27 cellular contexts compared by ENCODE assay signal in genomic region chr20:36350439-36350838, GRCh38. TPM values are rescaled to one million over a fixed set of nuclear protein-coding genes. Genes with fewer than 3 reads are reported as not detected.
A peak's percentile ranks its signal among the peaks of the same experiment; 100 is the strongest.
DNase-seq lines count a peak whose midpoint lies in the region; ATAC-seq, FAIRE-seq and TF ChIP-seq lines count a peak whose summit lies in the region.
"Had no signal": no experiment of that assay in that cellular context is flagged by ENCODE, and none has a peak within 500 bp of the region (broad histone marks: within the 10 kb centered on the region; RNA-seq: fewer than 3 reads in every experiment).

No MANE protein-coding gene starts in this region.

- no peak for ATAC-seq in HepG2
- ATAC-seq in right lobe of liver: no peak
- no peak for ATAC-seq in RWPE2 (ENCODE audit: low read depth)
- ATAC-seq in K562: no peak
- ATAC-seq: A549, GM12878 had no signal

- TF ChIP-seq POLR2A in HepG2 (IDR thresholded peaks at IDR 0.05; ENCODE audit: insufficient read depth in 1 of 2, low read depth in 2 of 2, low read length in 2 of 2) (no peak), right lobe of liver (IDR thresholded peaks at IDR 0.05) (no peak), K562 (conservative IDR thresholded peaks at IDR 0.05) (no peak)

- H4K20me1 ChIP-seq in HepG2 (ENCODE audit: insufficient read depth, low read length) (peaks cover 3% of the 10 kb centered on the region; the same call in 1 of the 2 replicates), K562 (replicated peaks; ENCODE audit: control insufficient read depth, insufficient read depth, low read length) (no peaks in the 10 kb centered on the region)

- no peak overlapping the region for H3K4ac ChIP-seq in trophoblast cell (ENCODE audit: low read depth, low read length)

- no peak for FAIRE-seq in HepG2 (lab: Jason Lieb, UNC)
- FAIRE-seq in K562 (lab: Jason Lieb, UNC): no peak
- FAIRE-seq: A549, GM12878, GM12892, GM18507 had no signal

- H2BK5ac ChIP-seq in trophoblast cell (ENCODE audit: low read depth, low read length, poor library complexity): no peak overlapping the region

- H2BK120ac ChIP-seq in trophoblast cell (ENCODE audit: insufficient read depth, low read length, poor library complexity): no peak overlapping the region

- WGBS in HepG2 (ENCODE audit: low lambda C conversion rate): 70% methylated on average over 1 of the region's 1 CpG
- no CpG with 5 or more reads among the region's 1 CpG for WGBS in right lobe of liver (ENCODE audit: insufficient coverage, low coverage, low lambda C conversion rate, missing lambda C conversion rate)
- WGBS in K562 (ENCODE audit: insufficient coverage, low coverage, missing lambda C conversion rate): 0% methylated on average over 1 of the region's 1 CpG
- no CpG with 5 or more reads among the region's 1 CpG for WGBS in trophoblast cell (ENCODE audit: extremely low coverage, insufficient coverage, insufficient read length)

- H3K23ac ChIP-seq in trophoblast cell (ENCODE audit: low read length): no peak overlapping the region

- H4K91ac ChIP-seq in trophoblast cell (ENCODE audit: low read depth, low read length): no peak overlapping the region

- TF ChIP-seq EP300 in HepG2 (IDR thresholded peaks at IDR 0.05; ENCODE audit: low read depth in 2 of 2, low read length in 2 of 2): no peak
- no peak for TF ChIP-seq EP300 in HepG2 (CRISPR knock-in tag; IDR thresholded peaks at IDR 0.05; ENCODE audit: borderline replicate concordance)
- TF ChIP-seq EP300 in K562 (IDR thresholded peaks at IDR 0.05; ENCODE audit: low read length): no peak

- H3K4me2 ChIP-seq in HepG2 (ENCODE audit: low read depth, low read length) (no peak overlapping the region), K562 (ENCODE audit: insufficient read depth, low read length) (no peak overlapping the region), trophoblast cell (ENCODE audit: low read length) (no peak overlapping the region)
- H3K4me2 ChIP-seq: A549; BLaER1 treated with 17β-estradiol and CSF1 and Interleukin-3, amounts not matched to agents 10 nM and 100 nM had no signal

- H3K36me3 ChIP-seq in HepG2 (replicated peaks in 1 of 2; ENCODE audit: control insufficient read depth in 1 of 2, insufficient read depth in 2 of 2, low read length in 2 of 2) (no peaks in the 10 kb centered on the region), right lobe of liver (no peaks in the 10 kb centered on the region), RWPE2 (ENCODE audit: low read depth) (no peaks in the 10 kb centered on the region), K562 (ENCODE audit: control insufficient read depth, insufficient read depth, low read length) (no peaks in the 10 kb centered on the region), trophoblast cell (ENCODE audit: control insufficient read depth in 1 of 2, insufficient read depth in 2 of 2, low read length in 2 of 2) (no peaks in the 10 kb centered on the region)
- H3K36me3 ChIP-seq: BLaER1 treated with 17β-estradiol and CSF1 and Interleukin-3, amounts not matched to agents 10 nM and 100 nM had no signal

- TF ChIP-seq RAD21 in HepG2 (CRISPR knock-in tag; IDR thresholded peaks at IDR 0.05): no peak
- no peak for TF ChIP-seq RAD21 in K562 (CRISPR knock-in tag; conservative IDR thresholded peaks at IDR 0.05 in 1 of 2, IDR thresholded peaks at IDR 0.05 in 1 of 2)

- POLR2A ChIA-PET in HepG2 (lab: Yijun Ruan, JAX) (no interaction called here), K562 (lab: Yijun Ruan, JAX) (no interaction called here)

- TF ChIP-seq CTCF in HepG2 (CRISPR knock-in tag; IDR thresholded peaks at IDR 0.05): no peak
- TF ChIP-seq CTCF in right lobe of liver (IDR thresholded peaks at IDR 0.05): no peak
- no peak for TF ChIP-seq CTCF in RWPE2 (IDR thresholded peaks at IDR 0.05; ENCODE audit: poor library complexity, severe bottlenecking)
- no peak for TF ChIP-seq CTCF in K562 (IDR thresholded peaks at IDR 0.05 in 2 of 3, conservative IDR thresholded peaks at IDR 0.05 in 1 of 3; ENCODE audit: insufficient read depth in 2 of 3, low read depth in 1 of 3, low read length in 3 of 3)

- no TSS peak for BruUV-seq in HepG2 (replicated peaks; lab: Mats Ljungman, UMichigan)
- BruUV-seq in K562 (replicated peaks; lab: Mats Ljungman, UMichigan): no TSS peak

- no peak overlapping the region for H3K27ac ChIP-seq in HepG2 (ENCODE audit: extremely low read length, insufficient read depth, low read length)
- H3K27ac ChIP-seq in right lobe of liver: no peak overlapping the region
- H3K27ac ChIP-seq in RWPE2 (ENCODE audit: poor library complexity, severe bottlenecking): peak overlapping the region; percentile 39
- no peak overlapping the region for H3K27ac ChIP-seq in K562 (ENCODE audit: extremely low read depth, low read depth, low read length)
- no peak overlapping the region for H3K27ac ChIP-seq in trophoblast cell (ENCODE audit: low read depth, low read length)
- H3K27ac ChIP-seq: 22Rv1; A549; BLaER1 treated with 17β-estradiol and CSF1 and Interleukin-3, amounts not matched to agents 10 nM and 100 nM; C4-2B had no signal

- H3K18ac ChIP-seq in trophoblast cell (ENCODE audit: low read length): no peak overlapping the region

- H3K4me3 ChIP-seq in HepG2 (replicated peaks in 1 of 3; ENCODE audit: insufficient read depth in 1 of 3, low read depth in 2 of 3, low read length in 3 of 3) (no peak overlapping the region), right lobe of liver (no peak overlapping the region), RWPE2 (ENCODE audit: severe bottlenecking) (no peak overlapping the region), K562 (no peak overlapping the region), trophoblast cell (ENCODE audit: low read depth, low read length) (peak overlapping the region; percentile 10)
- H3K4me3 ChIP-seq: A549; BLaER1 treated with 17β-estradiol and CSF1 and Interleukin-3, amounts not matched to agents 10 nM and 100 nM; GM12878 had no signal

- no peak overlapping the region for H3K9ac ChIP-seq in HepG2 (ENCODE audit: insufficient read depth, low read depth, low read length)
- H3K9ac ChIP-seq in K562 (ENCODE audit: insufficient read depth in 1 of 2, low read depth in 2 of 2, low read length in 2 of 2): no peak overlapping the region
- no peak overlapping the region for H3K9ac ChIP-seq in trophoblast cell (ENCODE audit: low read length)
- H3K9ac ChIP-seq: BLaER1 treated with 17β-estradiol and CSF1 and Interleukin-3, amounts not matched to agents 10 nM and 100 nM had no signal

- H3K9me1 ChIP-seq in K562 (ENCODE audit: control insufficient read depth, insufficient read depth, low read length): no peaks in the 10 kb centered on the region

- H3K4me1 ChIP-seq in HepG2 (ENCODE audit: insufficient read depth, low read length) (peaks cover 15% of the 10 kb centered on the region), right lobe of liver (no peaks in the 10 kb centered on the region), RWPE2 (ENCODE audit: insufficient read depth, poor library complexity, severe bottlenecking) (peaks cover 10% of the 10 kb centered on the region), K562 (replicated peaks in 1 of 2; ENCODE audit: control insufficient read depth in 2 of 2, insufficient read depth in 2 of 2, low read length in 2 of 2) (peaks cover 0 to 3% of the 10 kb centered on the region in 2 experiments; a peak in 2 of 5 replicates), trophoblast cell (ENCODE audit: control insufficient read depth in 1 of 2, insufficient read depth in 2 of 2, low read length in 2 of 2) (no peaks in the 10 kb centered on the region)
- H3K4me1 ChIP-seq: BLaER1 treated with 17β-estradiol and CSF1 and Interleukin-3, amounts not matched to agents 10 nM and 100 nM had no signal

- no peak overlapping the region for H4K12ac ChIP-seq in trophoblast cell (ENCODE audit: low read depth, low read length)

- in situ Hi-C loops in HepG2 (cut with HindIII; ENCODE audit: extremely low pct_ligation_motif_present, low pct_unique_long_range_greater_than_20kb): no loop called here
- in situ Hi-C loops in K562 (cut with MboI): no loop called here

- no peaks in the 10 kb centered on the region for H3K79me1 ChIP-seq in trophoblast cell (ENCODE audit: low read length)

- intact Hi-C loops in HepG2 (cut with micrococcal nuclease; ENCODE audit: unreplicated experiment): no loop called here
- intact Hi-C loops in right lobe of liver (cut with DNase I): no loop called here
- intact Hi-C loops in K562 (cut with micrococcal nuclease): no loop called here

- H3K79me2 ChIP-seq in HepG2 (ENCODE audit: insufficient read depth, low read length): no peaks in the 10 kb centered on the region
- H3K79me2 ChIP-seq in K562 (ENCODE audit: control insufficient read depth, insufficient read depth, low read length): no peaks in the 10 kb centered on the region
- H3K79me2 ChIP-seq in trophoblast cell (ENCODE audit: control insufficient read depth, insufficient read depth, low read length, poor library complexity): no peaks in the 10 kb centered on the region

- no peak overlapping the region for H2AK5ac ChIP-seq in trophoblast cell (ENCODE audit: low read length)

- H2AFZ ChIP-seq in HepG2 (ENCODE audit: low read length) (no peak overlapping the region), K562 (ENCODE audit: low read depth, low read length) (no peak overlapping the region), trophoblast cell (ENCODE audit: insufficient read depth, low read length, poor library complexity) (no peak overlapping the region)

- no peak overlapping the region for H3K14ac ChIP-seq in trophoblast cell (ENCODE audit: low read length)

- DNase-seq in HepG2 (ENCODE audit: low spot score) (no peak), right lobe of liver (no peak), RWPE2 (ENCODE audit: low spot score) (no peak), K562 (ENCODE audit: extremely low read depth in 1 of 4, low spot score in 3 of 4) (no peak), trophoblast cell (no peak), inferior parietal cortex (ENCODE audit: extremely low spot score) (no peak), HPDE6-E6E7 (ENCODE audit: extremely low spot score) (no peak)
- DNase-seq in stimulated activated naive CD4-positive, alpha-beta T cell (lab: John Stamatoyannopoulos, UW): no peak
- DNase-seq: AML-193; CD4-positive, alpha-beta memory T cell; CD4-positive, CD25-positive, alpha-beta regulatory T cell; CD8-positive, alpha-beta memory T cell; COR-L47; DMS 273 treated with DMSO at 0.1 percent for 48 hours; DMS153; DMS53; DMS79; DND-41; EL; GDM1 had no signal

- no peak overlapping the region for H2BK12ac ChIP-seq in trophoblast cell (ENCODE audit: low read length)

- CTCF ChIA-PET in HepG2 (lab: Yijun Ruan, JAX; ENCODE audit: low intra/inter-chr PET ratio, low total read pairs) (no interaction called here), K562 (lab: Yijun Ruan, JAX; ENCODE audit: low intra/inter-chr PET ratio) (no interaction called here)

- H4K8ac ChIP-seq in trophoblast cell (ENCODE audit: low read depth, low read length): no peak overlapping the region

- H3K9me3 ChIP-seq in HepG2 (ENCODE audit: low read length) (no peaks in the 10 kb centered on the region), right lobe of liver (no peaks in the 10 kb centered on the region), RWPE2 (ENCODE audit: severe bottlenecking) (no peaks in the 10 kb centered on the region), K562 (replicated peaks; ENCODE audit: control insufficient read depth, insufficient read depth, low read depth, low read length) (no peaks in the 10 kb centered on the region), trophoblast cell (ENCODE audit: insufficient read depth, low read depth, low read length) (peaks cover 1% of the 10 kb centered on the region)
- H3K9me3 ChIP-seq: A549; BLaER1 treated with 17β-estradiol and CSF1 and Interleukin-3, amounts not matched to agents 10 nM and 100 nM had no signal

- H3K27me3 ChIP-seq in HepG2 (ENCODE audit: control insufficient read depth in 1 of 2, insufficient read depth in 2 of 2, low read length in 2 of 2) (peaks cover 0 to 23% of the 10 kb centered on the region in 2 experiments; a peak in 2 of 5 replicates), right lobe of liver (no peaks in the 10 kb centered on the region), RWPE2 (ENCODE audit: insufficient read depth, poor library complexity, severe bottlenecking) (no peaks in the 10 kb centered on the region), K562 (ENCODE audit: control insufficient read depth in 2 of 2, insufficient read depth in 2 of 2, low read length in 2 of 2) (peaks cover 16 to 55% of the 10 kb centered on the region in 2 experiments; a peak in 4 of 5 replicates), trophoblast cell (ENCODE audit: insufficient read depth, low read length) (no peaks in the 10 kb centered on the region)
- H3K27me3 ChIP-seq: BLaER1 treated with 17β-estradiol and CSF1 and Interleukin-3, amounts not matched to agents 10 nM and 100 nM had no signal

RNA-seq across cellular contexts. Expression of gene DLGAP4, which starts 44.3 kb away (rescaled TPM):
- total RNA-seq in HepG2 (2016; rRNA removed; fragmentation: Illumina TruSeq; extraction: Trizol): 13.3 and 15.2 TPM in 2 replicates
- 17.7 and 20.1 TPM in 2 replicates for total RNA-seq in HepG2 (2016; cell fraction: cytosol; rRNA removed; fragmentation: Illumina TruSeq; extraction: Trizol; ENCODE audit: low read depth)
- 10.7 and 12.5 TPM in 2 replicates for total RNA-seq in HepG2 (2016; cell fraction: insoluble cytoplasmic fraction; rRNA removed; fragmentation: Illumina TruSeq; extraction: Trizol)
- total RNA-seq in HepG2 (2016; cell fraction: membrane; rRNA removed; fragmentation: Illumina TruSeq; extraction: Trizol): 30.2 and 36.1 TPM in 2 replicates
- 14.3 and 17.6 TPM in 2 replicates for total RNA-seq in HepG2 (2016; cell fraction: nucleus; rRNA removed; fragmentation: Illumina TruSeq; extraction: Trizol)
- 26.7 and 33.5 TPM in 2 replicates for polyA plus RNA-seq in HepG2 (2011; rRNA removed)
- 18.9 and 28.9 TPM in 2 replicates for polyA plus RNA-seq in HepG2 (2011; cell fraction: cytosol; rRNA removed)
- 81.3 and 93.4 TPM in 2 replicates for polyA plus RNA-seq in HepG2 (2011; cell fraction: nucleus; rRNA removed)
- 33.2 and 39.1 TPM in 2 replicates for polyA plus RNA-seq in HepG2 (2012)
- 42.6 and 57.9 TPM in 2 replicates for polyA plus RNA-seq in HepG2 (2016; cell fraction: cytosol; fragmentation: Illumina TruSeq; extraction: Trizol; ENCODE audit: low read depth)
- 32.0 and 44.7 TPM in 2 replicates for polyA plus RNA-seq in HepG2 (2016; cell fraction: insoluble cytoplasmic fraction; fragmentation: Illumina TruSeq; extraction: Trizol; ENCODE audit: low read depth)
- polyA plus RNA-seq in HepG2 (2016; cell fraction: membrane; fragmentation: Illumina TruSeq; extraction: Trizol; ENCODE audit: low read depth): 45.4 and 49.0 TPM in 2 replicates
- polyA plus RNA-seq in HepG2 (2016; cell fraction: nucleus; fragmentation: Illumina TruSeq; extraction: Trizol; ENCODE audit: insufficient read depth, low read depth): 63.9 and 68.5 TPM in 2 replicates
- 15.9 and 38.7 TPM in 2 replicates for polyA minus RNA-seq in HepG2 (2011; rRNA and poly(A)+ RNA removed; ENCODE audit: low replicate concordance)
- polyA minus RNA-seq in HepG2 (2011; cell fraction: cytosol; rRNA and poly(A)+ RNA removed): 33.7 and 42.9 TPM in 2 replicates
- 29.9 and 33.6 TPM in 2 replicates for polyA minus RNA-seq in HepG2 (2011; cell fraction: nucleus; rRNA and poly(A)+ RNA removed)
- 10 to 100 TPM; 15.5 to 35.1 (median 23.2) TPM for total RNA-seq in right lobe of liver
- total RNA-seq in K562 (2011; cell fraction: chromatin; rRNA removed; ENCODE audit: low replicate concordance): 20.3 and 54.2 TPM in 2 replicates
- total RNA-seq in K562 (2011; cell fraction: nucleolus; rRNA removed): 27.4 and 30.0 TPM in 2 replicates
- 33.4 and 54.4 TPM in 2 replicates for total RNA-seq in K562 (2011; cell fraction: nucleoplasm; rRNA removed)
- 4.5 and 9.9 TPM in 2 replicates for total RNA-seq in K562 (2014; rRNA removed)
- 2.3 and 3.2 TPM in 2 replicates for total RNA-seq in K562 (2014; rRNA removed; fragmentation: Illumina TruSeq; extraction: Trizol)
- 4.5 and 6.8 TPM in 2 replicates for total RNA-seq in K562 (2015; rRNA removed; fragmentation: Illumina TruSeq; extraction: Trizol)
- total RNA-seq in K562 (2021): 26.1 and 34.1 TPM in 2 replicates
- 3.1 and 6.5 TPM in 2 replicates for polyA plus RNA-seq in K562 (2011; rRNA removed)
- 9.9 and 17.6 TPM in 2 replicates for polyA plus RNA-seq in K562 (2011; cell fraction: cytosol; rRNA removed)
- polyA plus RNA-seq in K562 (2011; cell fraction: nucleus; rRNA removed): 20.7 and 29.9 TPM in 2 replicates
- 16.7 and 28.3 TPM in 2 replicates for polyA plus RNA-seq in K562 (2012)
- 22.3 and 30.8 TPM in 2 replicates for polyA plus RNA-seq in K562 (2014; fragmentation: Illumina TruSeq; extraction: Trizol)
- under 1 TPM; 0.31 to 0.74 TPM for polyA plus RNA-seq in K562 (2014; fragmentation: Nextera tagmentation; extraction: Ambion mirVana)
- 9.5 and 11.9 TPM in 2 replicates for polyA plus RNA-seq in K562 (2014; rRNA removed)
- 4.4 and 5.6 TPM in 2 replicates for polyA minus RNA-seq in K562 (2011; rRNA and poly(A)+ RNA removed)
- 24.3 and 33.7 TPM in 2 replicates for polyA minus RNA-seq in K562 (2011; cell fraction: cytosol; rRNA and poly(A)+ RNA removed)
- 7.7 and 10.9 TPM in 2 replicates for polyA minus RNA-seq in K562 (2011; cell fraction: nucleus; rRNA and poly(A)+ RNA removed)
- 165 TPM in 2 replicates for polyA plus RNA-seq in trophoblast cell (2013)

Comparison
In these comparisons a context has a peak if more than half of its experiments do, and no peak if none do; other contexts are left out.
1. Of the 241 proteins assayed by ChIP-seq in both HepG2 and K562: peak only in HepG2: none; only in K562: none; in both: ZKSCAN1; in neither: 240.